In the genomic region with DNA sequence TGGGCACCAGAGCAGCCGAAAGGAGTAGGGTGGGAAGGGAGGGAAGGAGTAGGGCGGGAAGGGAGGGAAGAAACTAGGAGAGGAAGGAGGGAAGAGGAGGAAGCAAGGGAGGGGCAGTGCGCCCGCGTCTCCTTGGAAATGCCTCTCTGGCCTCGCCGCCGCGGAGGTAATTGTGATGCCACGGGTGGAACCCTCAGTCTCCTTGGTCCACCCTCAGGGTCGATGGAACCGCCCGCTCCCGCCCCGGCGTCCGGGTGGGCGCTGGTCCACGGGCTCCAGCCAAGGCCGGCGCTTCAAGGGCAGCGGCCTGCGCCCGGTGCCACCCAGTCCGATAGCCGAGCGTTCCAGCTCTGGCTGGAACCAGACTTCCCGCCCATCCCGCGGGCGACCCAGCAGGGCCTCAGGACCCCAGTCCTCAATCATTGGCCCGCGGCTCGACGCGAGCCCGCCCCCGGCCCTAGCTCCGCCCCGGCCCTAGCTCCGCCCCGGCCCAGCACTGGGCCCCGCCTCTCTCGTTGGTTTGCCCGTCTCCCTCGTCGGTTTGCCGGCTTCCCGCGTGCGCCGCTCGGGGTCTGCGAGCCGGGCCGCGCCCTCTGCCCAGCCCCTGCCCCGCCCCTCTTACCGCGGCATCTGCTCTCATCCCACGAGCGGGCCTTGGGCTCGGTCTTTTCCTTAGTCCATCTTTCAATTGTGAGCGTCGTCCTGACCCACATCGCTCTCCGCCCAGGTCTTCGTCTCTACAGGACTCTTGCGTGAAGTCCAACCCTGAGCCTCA, we compare ENCODE assay signal across 8 cellular contexts. TPM values are rescaled to one million over a fixed set of nuclear protein-coding genes. Genes with fewer than 3 reads are reported as not detected.
DNase-seq lines count a peak whose midpoint lies in the region; ATAC-seq lines count a peak whose summit lies in the region.

No MANE protein-coding gene starts in this region.

- in situ Hi-C loops in Caki2 (cut with HindIII; ENCODE audit: low pct_unique_long_range_greater_than_20kb, low sequenced_read_pairs), result no loop called here

- H3K36me3 Mint-ChIP-seq in activated T-cell treated with anti-CD3 and anti-CD28 coated beads, Interleukin-2, amount 50 U/mL, for 4 hours (ENCODE audit: insufficient read depth), result no peaks in the 10 kb centered on the region

- WGBS in esophagus, 2 donors, result 1% methylated on average over 65 to 69 of the region's 69 CpGs

- H3K4me3 ChIP-seq in esophagus (ENCODE audit: low read depth in 1 of 2, low read length in 2 of 2) (peak overlapping the region; percentile 55 to 58), mucosa of stomach (ENCODE audit: low read length) (peak overlapping the region; percentile 19)

- peaks cover 18% of the 10 kb centered on the region for H3K4me1 Mint-ChIP-seq in activated T-cell treated with anti-CD3 and anti-CD28 coated beads, Interleukin-2, amount 50 U/mL, for 4 hours (ENCODE audit: low read depth)

- H3K9ac ChIP-seq in mucosa of stomach (ENCODE audit: low read length), result peak overlapping the region; percentile 45

- peak; percentile 74 for ATAC-seq in GM21390 (IDR thresholded peaks at IDR 0.05; ENCODE audit: unreplicated experiment)
- peak; percentile 89 to 93 for ATAC-seq in activated T-cell treated with anti-CD3 and anti-CD28 coated beads, Interleukin-2, amount 50 U/mL, for 4 hours

- H3K36me3 ChIP-seq in esophagus (ENCODE audit: control insufficient read depth in 2 of 2, insufficient read depth in 2 of 2, low read length in 1 of 2) (peaks cover 0 to 16% of the 10 kb centered on the region in 2 donors), mucosa of stomach (ENCODE audit: control insufficient read depth, insufficient read depth, low read length) (no peaks in the 10 kb centered on the region)

- H3K27me3 ChIP-seq in esophagus (ENCODE audit: control insufficient read depth in 1 of 2, insufficient read depth in 2 of 2, low read length in 2 of 2) (no peaks in the 10 kb centered on the region), mucosa of stomach (ENCODE audit: control insufficient read depth, insufficient read depth, low read length) (no peaks in the 10 kb centered on the region)

- peak overlapping the region; percentile 80 for H3K4me3 Mint-ChIP-seq in activated T-cell treated with anti-CD3 and anti-CD28 coated beads, Interleukin-2, amount 50 U/mL, for 4 hours

- H3K27ac ChIP-seq in esophagus (ENCODE audit: low read depth in 2 of 2, low read length in 1 of 2), result peak overlapping the region; percentile 90 to 91

- DNase-seq in Caki2 (ENCODE audit: low read depth) (peak; percentile 91), HuH-7.5 (ENCODE audit: low spot score) (peak; percentile 98), OCI-M2 (lab: John Stamatoyannopoulos, UW; ENCODE audit: unreplicated experiment) (peak; percentile 54)
- DNase-seq in activated T-cell treated with anti-CD3 and anti-CD28 coated beads, Interleukin-2, amount 50 U/mL, for 4 hours, result peak; percentile 85
- peak; percentile 96 for DNase-seq in stimulated activated CD8-positive, alpha-beta memory T cell treated with anti-CD3 and anti-CD28 coated beads, Interleukin-4, amount 100 ng/mL, for 48 hours

- H3K9me3 ChIP-seq in esophagus (ENCODE audit: control insufficient read depth in 2 of 2, insufficient read depth in 1 of 2, low read depth in 1 of 2, low read length in 1 of 2) (no peaks in the 10 kb centered on the region), mucosa of stomach (ENCODE audit: control insufficient read depth, low read length) (no peaks in the 10 kb centered on the region)

- H3K27me3 Mint-ChIP-seq in activated T-cell treated with anti-CD3 and anti-CD28 coated beads, Interleukin-2, amount 50 U/mL, for 4 hours (ENCODE audit: low read depth), result peaks cover 7% of the 10 kb centered on the region

- no peaks in the 10 kb centered on the region for H3K9me3 Mint-ChIP-seq in activated T-cell treated with anti-CD3 and anti-CD28 coated beads, Interleukin-2, amount 50 U/mL, for 4 hours

- H3K4me1 ChIP-seq in esophagus (ENCODE audit: control insufficient read depth in 2 of 2, insufficient read depth in 2 of 2, low read length in 1 of 2) (peaks cover 0 to 2% of the 10 kb centered on the region in 2 donors), mucosa of stomach (ENCODE audit: control insufficient read depth, insufficient read depth, low read length) (peaks cover 36% of the 10 kb centered on the region)

RNA-seq across cellular contexts. Expression of a gene that starts 0.6 kb away (rescaled TPM):
- 4.2 and 7.4 TPM in 2 replicates for total RNA-seq in Caki2 (2014; rRNA removed; shearing (Covaris generic); ENCODE audit: low replicate concordance)
- 1 to 10 TPM in 2 of 3 donors, under 1 TPM in 1; 0.83 to 1.2 (median 1.1) TPM for total RNA-seq in activated T-cell treated with anti-CD3 and anti-CD28 coated beads, Interleukin-2, amount 50 U/mL, for 4 hours
- polyA plus RNA-seq in esophagus, result 1 to 10 TPM in 1 of 2 donors, under 1 TPM in 1; 0.59 to 2.0 TPM

RNA-seq across cellular contexts. Expression of a gene that starts 6.5 kb away (rescaled TPM):
- 394 and 482 TPM in 2 replicates for total RNA-seq in Caki2 (2014; rRNA removed; shearing (Covaris generic); ENCODE audit: low replicate concordance)
- total RNA-seq in activated T-cell treated with anti-CD3 and anti-CD28 coated beads, Interleukin-2, amount 50 U/mL, for 4 hours, result 100 to 1,000 TPM in 1 of 3 donors, 10 to 100 TPM in 2; 11.3 to 100 (median 14.1) TPM
- polyA plus RNA-seq in esophagus, result 10 to 100 TPM; 31.5 to 42.2 TPM

RNA-seq across cellular contexts. Expression of a gene that starts 8.7 kb away (rescaled TPM):
- 631 and 1,120 TPM in 2 replicates for total RNA-seq in Caki2 (2014; rRNA removed; shearing (Covaris generic); ENCODE audit: low replicate concordance)
- total RNA-seq in activated T-cell treated with anti-CD3 and anti-CD28 coated beads, Interleukin-2, amount 50 U/mL, for 4 hours, result 1,000 to 10,000 TPM; 2,218 to 2,392 (median 2,312) TPM
- 1,000 to 10,000 TPM in 1 of 2 donors, 100 to 1,000 TPM in 1; 745 to 1,436 TPM for polyA plus RNA-seq in esophagus

RNA-seq across cellular contexts. Expression of a gene that starts 14.9 kb away (rescaled TPM):
- 10.6 and 43.5 TPM in 2 replicates for total RNA-seq in Caki2 (2014; rRNA removed; shearing (Covaris generic); ENCODE audit: low replicate concordance)
- total RNA-seq in activated T-cell treated with anti-CD3 and anti-CD28 coated beads, Interleukin-2, amount 50 U/mL, for 4 hours, result 10 to 100 TPM; 20.8 to 28.5 (median 23.8) TPM
- polyA plus RNA-seq in esophagus, result 10 to 100 TPM; 12.5 to 16.9 TPM

RNA-seq across cellular contexts. Expression of a gene that starts 17.5 kb away (rescaled TPM):
- total RNA-seq in Caki2 (2014; rRNA removed; shearing (Covaris generic); ENCODE audit: low replicate concordance), result 2.2 and 3.5 TPM in 2 replicates
- total RNA-seq in activated T-cell treated with anti-CD3 and anti-CD28 coated beads, Interleukin-2, amount 50 U/mL, for 4 hours, result 1 to 10 TPM; 5.8 to 7.7 (median 7.6) TPM
- 1 to 10 TPM; 2.6 to 5.3 TPM for polyA plus RNA-seq in esophagus

Comparison
In these comparisons a context has a peak if more than half of its experiments do, and no peak if none do; other contexts are left out.
1. Peak in every context shown above with its lines: DNase-seq, ATAC-seq, H3K4me3 ChIP-seq and H3K27ac ChIP-seq.